Comparison of ENCODE assay signal across 8 cellular contexts in genomic region chr5:151086905-151087360, GRCh38. TPM values are rescaled to one million over a fixed set of nuclear protein-coding genes. Genes with fewer than 3 reads are reported as not detected.
A peak's percentile ranks its signal among the peaks of the same experiment; 100 is the strongest.
DNase-seq lines count a peak whose midpoint lies in the region; ATAC-seq and TF ChIP-seq lines count a peak whose summit lies in the region.

No MANE protein-coding gene starts in this region.

- no peaks in the 10 kb centered on the region for H3K9me3 Mint-ChIP-seq in stimulated activated naive CD8-positive, alpha-beta T cell treated with anti-CD3 and anti-CD28 coated beads, Interleukin-15, Interleukin-2, amounts not matched to agents 100 ng/mL and 50 ng/mL, for 24 hours

- no peak for TF ChIP-seq CTCF in kidney epithelial cell (IDR thresholded peaks at IDR 0.05; ENCODE audit: insufficient read depth, low read length, poor library complexity, severe bottlenecking)

- H3K36me3 Mint-ChIP-seq in stimulated activated naive CD8-positive, alpha-beta T cell treated with anti-CD3 and anti-CD28 coated beads, Interleukin-15, Interleukin-2, amounts not matched to agents 100 ng/mL and 50 ng/mL, for 24 hours (ENCODE audit: low read depth) = peaks cover 5% of the 10 kb centered on the region

- no peaks in the 10 kb centered on the region for H3K36me3 ChIP-seq in kidney epithelial cell (ENCODE audit: control insufficient read depth, insufficient read depth, low read length)

- H3K27me3 Mint-ChIP-seq in stimulated activated naive CD8-positive, alpha-beta T cell treated with anti-CD3 and anti-CD28 coated beads, Interleukin-15, Interleukin-2, amounts not matched to agents 100 ng/mL and 50 ng/mL, for 24 hours = peaks cover 4% of the 10 kb centered on the region

- ATAC-seq in HG03342 (IDR thresholded peaks at IDR 0.05; ENCODE audit: unreplicated experiment) = peak; percentile 75

- peak; percentile 20 for DNase-seq in DMS 273 (lab: John Stamatoyannopoulos, UW; ENCODE audit: unreplicated experiment)
- no peak for DNase-seq in DMS 273 treated with DMSO at 0.1 percent for 48 hours (lab: John Stamatoyannopoulos, UW)
- DNase-seq in activated CD4-positive, alpha-beta T cell treated with anti-CD3 and anti-CD28 coated beads, Interleukin-2, amount 50 U/mL, for 48 hours = peak; percentile 75 to 80
- no peak for DNase-seq in kidney epithelial cell (ENCODE audit: low read depth)
- DNase-seq in COR-L47 (lab: John Stamatoyannopoulos, UW) = no peak
- DNase-seq in NCI-H446 treated with DMSO at 0.1 percent for 48 hours (lab: John Stamatoyannopoulos, UW) = no peak

- H3K4me1 Mint-ChIP-seq in stimulated activated naive CD8-positive, alpha-beta T cell treated with anti-CD3 and anti-CD28 coated beads, Interleukin-15, Interleukin-2, amounts not matched to agents 100 ng/mL and 50 ng/mL, for 24 hours (ENCODE audit: low read depth) = peaks cover 64% of the 10 kb centered on the region

- no peaks in the 10 kb centered on the region for H3K27me3 ChIP-seq in kidney epithelial cell (ENCODE audit: control insufficient read depth, insufficient read depth, low read length)

- H3K4me3 ChIP-seq in kidney epithelial cell (ENCODE audit: low read depth, low read length) = peak overlapping the region; percentile 27

- H3K4me3 Mint-ChIP-seq in stimulated activated naive CD8-positive, alpha-beta T cell treated with anti-CD3 and anti-CD28 coated beads, Interleukin-15, Interleukin-2, amounts not matched to agents 100 ng/mL and 50 ng/mL, for 24 hours = peak overlapping the region; percentile 80

- H3K27ac Mint-ChIP-seq in stimulated activated naive CD8-positive, alpha-beta T cell treated with anti-CD3 and anti-CD28 coated beads, Interleukin-15, Interleukin-2, amounts not matched to agents 100 ng/mL and 50 ng/mL, for 24 hours = peak overlapping the region; percentile 64

RNA-seq across cellular contexts. Expression of gene TNIP1, which starts 6.1 kb away (rescaled TPM):
- 454 and 530 TPM in 2 replicates for total RNA-seq in kidney epithelial cell

Comparison
In these comparisons a context has a peak if more than half of its experiments do, and no peak if none do; other contexts are left out.
1. DNase-seq: peak in DMS 273 (single experiment) and activated CD4-positive, alpha-beta T cell treated with anti-CD3 and anti-CD28 coated beads, Interleukin-2, amount 50 U/mL, for 48 hours (2 of 2); none in DMS 273 treated with DMSO at 0.1 percent for 48 hours (single experiment), kidney epithelial cell (single experiment), COR-L47 (single experiment) and NCI-H446 treated with DMSO at 0.1 percent for 48 hours (single experiment).